Comparison of ENCODE assay signal across 20 cellular contexts in genomic region chr13:50581586-50582196, GRCh38.
"Had no signal": no experiment of that assay in that cellular context is flagged by ENCODE, and none has a peak within 500 bp of the region (broad histone marks: within the 10 kb centered on the region; RNA-seq: fewer than 3 reads in every experiment).

No MANE protein-coding gene starts in this region.

- H3K4me3 Mint-ChIP-seq: activated naive CD8-positive, alpha-beta T cell; central memory CD8-positive, alpha-beta T cell; natural killer cell had no signal

- FAIRE-seq: frontal cortex, kidney, urothelium cell line had no signal

- ATAC-seq: body of pancreas, natural killer cell had no signal

- H3K27me3 ChIP-seq: body of pancreas, tibial artery had no signal

- H3K27me3 Mint-ChIP-seq: activated naive CD8-positive, alpha-beta T cell; central memory CD8-positive, alpha-beta T cell had no signal

- H3K4me3 ChIP-seq: body of pancreas, tibial artery had no signal

- H3K36me3 Mint-ChIP-seq: activated naive CD8-positive, alpha-beta T cell; natural killer cell had no signal

- H3K9me3 Mint-ChIP-seq: central memory CD8-positive, alpha-beta T cell; natural killer cell had no signal

- H3K27ac ChIP-seq: body of pancreas, tibial artery, VCaP had no signal

- H3K9me3 ChIP-seq: body of pancreas, tibial artery had no signal

- H3K36me3 ChIP-seq: tibial artery had no signal

- DNase-seq: activated CD4-positive, CD25-positive, alpha-beta regulatory T cell treated with anti-CD3 and anti-CD28 coated beads, Interleukin-2, amount 50 U/mL, for 72 hours; activated gamma-delta T cell; body of pancreas; effector CD4-positive, alpha-beta T cell; kidney; mesendoderm; natural killer cell; nucleus accumbens; posterior cingulate gyrus; stimulated activated CD4-positive, alpha-beta T cell treated with anti-CD3 and anti-CD28 coated beads, Interleukin-2, amount 100 ng/mL, for 24 hours; stimulated activated naive CD8-positive, alpha-beta T cell treated with anti-CD3 and anti-CD28 coated beads, Interleukin-15, Interleukin-2, amounts not matched to agents 100 U/mL and 50 U/mL, for 24 hours; substantia nigra; SW 1271; T-helper 2 cell; tibial artery had no signal

- H3K4me1 Mint-ChIP-seq: central memory CD8-positive, alpha-beta T cell; natural killer cell had no signal

- H3K27ac Mint-ChIP-seq: activated naive CD8-positive, alpha-beta T cell; natural killer cell had no signal
